Comparison of ENCODE assay signal across 9 cellular contexts in the genomic region with DNA sequence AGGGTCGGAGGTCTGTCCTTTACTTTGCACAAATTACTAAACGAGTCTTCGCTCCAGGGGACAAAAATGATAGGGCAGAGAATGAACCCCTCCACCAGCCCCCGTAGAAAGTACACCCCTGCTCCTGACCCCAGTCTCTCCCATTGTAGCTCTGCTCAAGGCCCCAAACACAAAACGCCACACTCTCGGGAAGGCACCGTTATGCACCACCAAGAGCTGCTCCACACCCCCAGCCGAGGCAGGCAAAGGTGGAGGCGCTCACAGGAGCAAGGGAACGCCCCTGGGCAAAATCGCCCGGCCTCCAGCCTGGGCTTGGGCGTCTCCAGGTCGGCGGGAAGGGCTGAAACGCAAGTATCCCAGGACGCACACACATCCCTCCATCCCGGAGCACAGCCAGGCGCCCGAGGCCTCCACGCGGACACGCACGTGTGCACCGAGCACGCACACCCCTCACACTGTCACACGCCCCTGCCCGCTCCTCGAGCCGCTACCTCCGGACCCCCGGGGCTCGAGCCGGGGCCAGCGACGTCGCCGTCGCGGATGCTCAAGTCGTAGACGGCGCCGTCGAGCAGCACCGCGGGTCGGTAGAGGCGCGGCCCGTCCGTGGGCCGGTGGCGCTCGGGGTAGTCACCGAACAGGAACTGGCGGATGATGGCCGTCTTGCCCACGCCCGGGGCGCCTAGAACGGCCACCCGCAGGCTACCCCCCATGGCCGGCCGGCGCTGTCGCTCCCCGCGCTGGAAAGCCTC. TPM values are rescaled to one million over a fixed set of nuclear protein-coding genes. Genes with fewer than 3 reads are reported as not detected.
DNase-seq lines count a peak whose midpoint lies in the region; ATAC-seq and TF ChIP-seq lines count a peak whose summit lies in the region.
"Had no signal": no experiment of that assay in that cellular context is flagged by ENCODE, and none has a peak within 500 bp of the region (broad histone marks: within the 10 kb centered on the region; RNA-seq: fewer than 3 reads in every experiment).

No MANE protein-coding gene starts in this region.

- ATAC-seq in GM21529 (IDR thresholded peaks at IDR 0.05; ENCODE audit: unreplicated experiment) = no peak

- H3K36me3 ChIP-seq in Caco-2 (ENCODE audit: control insufficient read depth, insufficient read depth, low read length) = 0 out of 2 replicates have a peak, but pooled peaks cover 1% of the 10 kb centered on the region
- H3K36me3 ChIP-seq in osteoblast (ENCODE audit: insufficient read depth, low read length) = no peaks in the 10 kb centered on the region

- H3K79me2 ChIP-seq in osteoblast (ENCODE audit: insufficient read depth, low read length) = peaks cover 7% of the 10 kb centered on the region

- CTCF ChIA-PET in Caco-2 (lab: Charles Lee) = no interaction called here

- peaks cover 12% of the 10 kb centered on the region for H3K27me3 Mint-ChIP-seq in Caco-2 (ENCODE audit: insufficient read depth, unreplicated experiment)

- H3K27ac Mint-ChIP-seq in Caco-2 (ENCODE audit: unreplicated experiment) = no peak overlapping the region

- intact Hi-C loops in Caco-2 (cut with micrococcal nuclease; ENCODE audit: unreplicated experiment) (no loop called here), dorsolateral prefrontal cortex (cut with DNase I) (loop anchor here in 1 of 2 donors (5.0 kb wide), 1 partner anchor 33 kb away; no protein-coding TSS in a partner anchor)

- H3K27me3 ChIP-seq in Caco-2 (replicated peaks; ENCODE audit: control insufficient read depth, insufficient read depth, low read length) (no peaks in the 10 kb centered on the region; the same call in none of the 2 replicates), dorsolateral prefrontal cortex (peaks cover 0 to 28% (median 6%) of the 10 kb centered on the region in 45 donors), osteoblast (ENCODE audit: insufficient read depth, low read length) (peaks cover 41% of the 10 kb centered on the region)

- H3K4me3 Mint-ChIP-seq in Caco-2 (ENCODE audit: unreplicated experiment) = peak overlapping the region; percentile 62

- H3K4me3 ChIP-seq in Caco-2 (ENCODE audit: low read depth, low read length) (peak overlapping the region; percentile 36), dorsolateral prefrontal cortex (peak overlapping the region in 58 of 59 donors; percentile 18 to 69 (median 52)), osteoblast (ENCODE audit: insufficient read depth, low read length) (no peak overlapping the region)

- no peak overlapping the region for H3K4me2 ChIP-seq in osteoblast (ENCODE audit: insufficient read depth, low read length)

- DNase-seq in Caco-2 = peak in 1 of 2 experiments; percentile 44
- DNase-seq in HuH-7.5 (ENCODE audit: low spot score) = peak; percentile 89
- peak in 2 of 10 donors; percentile 40 to 44 for DNase-seq in dorsolateral prefrontal cortex
- DNase-seq in osteoblast (ENCODE audit: insufficient read length, low spot score, missing footprints) = peak; percentile 85
- no peak for DNase-seq in iPS-NIHi7 (ENCODE audit: extremely low spot score)
- no peak for DNase-seq in D341Med (ENCODE audit: low spot score)
- no peak for DNase-seq in NCI-H2029 (lab: John Stamatoyannopoulos, UW)
- DNase-seq: stimulated activated naive CD4-positive, alpha-beta T cell had no signal

- peaks cover 13% of the 10 kb centered on the region for H4K20me1 ChIP-seq in osteoblast (ENCODE audit: insufficient read depth, low read length)

- H3K4me1 ChIP-seq in Caco-2 = peaks cover 26% of the 10 kb centered on the region
- H3K4me1 ChIP-seq in osteoblast (ENCODE audit: insufficient read depth, low read length) = peaks cover 15% of the 10 kb centered on the region

- TF ChIP-seq CTCF in Caco-2 (IDR thresholded peaks at IDR 0.05; ENCODE audit: insufficient read depth in 1 of 2, low read depth in 1 of 2, low read length in 1 of 2, severe bottlenecking in 1 of 2, unreplicated experiment in 1 of 2) = no peak
- TF ChIP-seq CTCF in dorsolateral prefrontal cortex (IDR thresholded peaks at IDR 0.05 in 54 of 56, conservative IDR thresholded peaks at IDR 0.05 in 2 of 56; ENCODE audit: low read depth in 1 of 56, partially characterized antibody in 56 of 56) = no peak
- TF ChIP-seq CTCF in osteoblast (IDR thresholded peaks at IDR 0.05; ENCODE audit: extremely low read depth, low read depth, low read length) = no peak

- peaks cover 12% of the 10 kb centered on the region for H3K4me1 Mint-ChIP-seq in Caco-2 (ENCODE audit: low read depth, unreplicated experiment)

- H3K36me3 Mint-ChIP-seq in Caco-2 (ENCODE audit: insufficient read depth, unreplicated experiment) = peaks cover 14% of the 10 kb centered on the region

- H3K27ac ChIP-seq in dorsolateral prefrontal cortex (peak overlapping the region in 45 of 59 donors; percentile 6 to 96 (median 63)), osteoblast (ENCODE audit: low read depth, low read length) (no peak overlapping the region)

- POLR2A ChIA-PET in Caco-2 (lab: Charles Lee) = no interaction called here

- H2AFZ ChIP-seq in osteoblast (ENCODE audit: low read length) = no peak overlapping the region

- BruUV-seq in Caco-2 (replicated peaks; lab: Mats Ljungman, UMichigan) = no TSS peak

- H3K9me3 ChIP-seq in Caco-2 (no peaks in the 10 kb centered on the region), osteoblast (ENCODE audit: low read depth, low read length) (no peaks in the 10 kb centered on the region)

- no peaks in the 10 kb centered on the region for H3K9me3 Mint-ChIP-seq in Caco-2 (ENCODE audit: unreplicated experiment)

RNA-seq across cellular contexts. Expression of gene RASL10A, which starts 0.8 kb away (rescaled TPM):
- total RNA-seq in Caco-2 (2022) = 1.1 and 1.8 TPM in 2 replicates
- total RNA-seq in dorsolateral prefrontal cortex = 10 to 100 TPM in 119 of 120 experiments, 1 to 10 TPM in 1; 8.9 to 47.8 (median 25.3) TPM
- total RNA-seq in osteoblast = not detected in 2 replicates

RNA-seq across cellular contexts. Expression of gene GAS2L1, which starts 8.3 kb away (rescaled TPM):
- total RNA-seq in Caco-2 (2022) (20.4 and 21.1 TPM in 2 replicates), dorsolateral prefrontal cortex (100 to 1,000 TPM in 1 of 120 experiments, 10 to 100 TPM in 119; 33.5 to 139 (median 57.6) TPM), osteoblast (11.6 and 13.0 TPM in 2 replicates)

RNA-seq across cellular contexts. Expression of gene EWSR1, which starts 46.6 kb away (rescaled TPM):
- total RNA-seq in Caco-2 (2022) = 343 and 358 TPM in 2 replicates
- total RNA-seq in dorsolateral prefrontal cortex = 100 to 1,000 TPM; 167 to 257 (median 211) TPM
- 139 and 148 TPM in 2 replicates for total RNA-seq in osteoblast

RNA-seq across cellular contexts. Expression of gene RHBDD3, which starts 46.9 kb away (rescaled TPM):
- total RNA-seq in Caco-2 (2022) = 47.7 and 49.6 TPM in 2 replicates
- total RNA-seq in dorsolateral prefrontal cortex = 10 to 100 TPM; 20.6 to 54.7 (median 29.2) TPM
- 25.0 and 32.7 TPM in 2 replicates for total RNA-seq in osteoblast

Comparison
In these comparisons a context has a peak if more than half of its experiments do, and no peak if none do; other contexts are left out.
1. DNase-seq: peak in HuH-7.5 (single experiment) and osteoblast (single experiment); none in iPS-NIHi7 (single experiment), D341Med (single experiment) and NCI-H2029 (single experiment).